ENCODE assay signal across 14 cellular contexts in the genomic region with DNA sequence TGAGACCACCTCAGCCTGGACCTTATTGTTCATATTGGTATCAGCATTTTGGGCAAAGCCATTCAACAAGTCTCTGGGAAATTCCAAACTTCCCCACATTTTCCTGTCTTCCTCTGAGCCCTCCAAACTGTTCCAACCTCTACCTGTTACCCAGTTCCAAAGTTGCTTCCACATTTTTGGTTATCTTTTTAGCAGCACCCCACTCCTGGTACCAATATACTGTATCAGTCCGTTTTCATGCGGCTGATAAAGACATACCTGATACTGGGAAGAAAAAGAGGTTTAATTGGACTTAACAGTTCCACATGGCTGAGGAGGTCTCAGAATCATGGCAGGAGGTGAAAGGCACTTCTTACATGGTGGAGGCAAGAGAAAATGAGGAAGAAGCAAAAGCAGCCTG. TPM values are rescaled to one million over a fixed set of nuclear protein-coding genes. Genes with fewer than 3 reads are reported as not detected.
"Had no signal": no experiment of that assay in that cellular context is flagged by ENCODE, and none has a peak within 500 bp of the region (broad histone marks: within the 10 kb centered on the region; RNA-seq: fewer than 3 reads in every experiment).

No MANE protein-coding gene starts in this region.

RNA-seq across cellular contexts. Expression of a gene that starts 55.8 kb away (rescaled TPM):
- total RNA-seq: activated CD4-positive, alpha-beta memory T cell treated with anti-CD3 and anti-CD28 coated beads, Interleukin-2, amount 10 ng/mL, durations not matched to agents 7 days and 5 days; activated CD4-positive, alpha-beta T cell treated with anti-CD3 and anti-CD28 coated beads for 36 hours; activated CD4-positive, alpha-beta T cell treated with anti-CD3 and anti-CD28 coated beads, Interleukin-2, amount 10 ng/mL, durations not matched to agents 7 days and 5 days; activated CD8-positive, alpha-beta memory T cell treated with anti-CD3 and anti-CD28 coated beads, Interleukin-2, amount 10 ng/mL, durations not matched to agents 7 days and 5 days; activated CD8-positive, alpha-beta T cell treated with anti-CD3 and anti-CD28 coated beads, Interleukin-2, amount 10 ng/mL, durations not matched to agents 7 days and 5 days; activated naive CD4-positive, alpha-beta T cell treated with anti-CD3 and anti-CD28 coated beads, Interleukin-2, amount 50 U/mL, for 72 hours; activated naive CD8-positive, alpha-beta T cell treated with anti-CD3 and anti-CD28 coated beads for 36 hours; activated T-helper 2 cell treated with anti-CD3 and anti-CD28 coated beads, Interferon-gamma antibody, Interleukin-2, Interleukin-4, amounts not matched to agents 10 μg/mL and 5 μg/mL and 100 μg/mL, durations not matched to agents 14 hours and 24 hours and 36 hours; adrenal gland; aorta; astrocyte; body of pancreas; breast epithelium; cardiac septum had no signal
- polyA plus RNA-seq: adrenal gland, aorta had no signal
